Comparison of ENCODE assay signal across 8 cellular contexts in genomic region chrX:154083134-154083517, GRCh38. TPM values are rescaled to one million over a fixed set of nuclear protein-coding genes. Genes with fewer than 3 reads are reported as not detected.
DNase-seq lines count a peak whose midpoint lies in the region; ATAC-seq and TF ChIP-seq lines count a peak whose summit lies in the region.
"Had no signal": no experiment of that assay in that cellular context is flagged by ENCODE, and none has a peak within 500 bp of the region (broad histone marks: within the 10 kb centered on the region; RNA-seq: fewer than 3 reads in every experiment).

No MANE protein-coding gene starts in this region.

- peak overlapping the region in 7 of 8 donors; percentile 15 to 84 (median 78) for H3K27ac Mint-ChIP-seq in CD8-positive, alpha-beta memory T cell
- peak overlapping the region; percentile 63 for H3K27ac Mint-ChIP-seq in T-helper 17 cell

- H4K20me1 ChIP-seq in fibroblast of lung (ENCODE audit: control insufficient read depth, extremely low read depth, insufficient read depth, low read length), result no peaks in the 10 kb centered on the region

- peak overlapping the region; percentile 38 for H3K4me2 ChIP-seq in fibroblast of lung (ENCODE audit: extremely low read depth, insufficient read depth, low read length)

- no peak for DNase-seq in CD8-positive, alpha-beta memory T cell
- DNase-seq in T-helper 17 cell, result no peak
- DNase-seq in fibroblast of lung (ENCODE audit: low read depth in 2 of 2), result no peak
- DNase-seq in sciatic nerve (ENCODE audit: low spot score), result no peak
- DNase-seq in midbrain (lab: John Stamatoyannopoulos, UW), result no peak
- no peak for DNase-seq in GM10248 (ENCODE audit: extremely low spot score)

- POLR2A ChIA-PET in CD8-positive, alpha-beta memory T cell (lab: Charles Lee), result no interaction called here
- POLR2A ChIA-PET in GM10248 (lab: Yijun Ruan, JAX), result no interaction called here

- peaks cover 0 to 8% of the 10 kb centered on the region in 2 donors for H3K27me3 Mint-ChIP-seq in CD8-positive, alpha-beta memory T cell
- H3K27me3 Mint-ChIP-seq in T-helper 17 cell, result no peaks in the 10 kb centered on the region

- no peak overlapping the region for H3K9ac ChIP-seq in fibroblast of lung (ENCODE audit: insufficient read depth, low read length)

- CTCF ChIA-PET in CD8-positive, alpha-beta memory T cell (lab: Charles Lee), result no interaction called here
- CTCF ChIA-PET in GM10248 (lab: Yijun Ruan, JAX), result interaction anchor here (0.8 kb wide), 1 partner anchor 14 kb away, joined by 3 read pairs; no protein-coding TSS in a partner anchor

- H3K79me2 ChIP-seq in fibroblast of lung (ENCODE audit: control insufficient read depth, insufficient read depth, low read length), result peaks cover 47% of the 10 kb centered on the region

- H2AFZ ChIP-seq in fibroblast of lung (ENCODE audit: low read length), result no peak overlapping the region

- no peaks in the 10 kb centered on the region for H3K9me3 ChIP-seq in CD8-positive, alpha-beta memory T cell (ENCODE audit: low read length)
- H3K9me3 ChIP-seq in T-helper 17 cell (ENCODE audit: control insufficient read depth, low read length, poor library complexity, severe bottlenecking) (no peaks in the 10 kb centered on the region), fibroblast of lung (ENCODE audit: control insufficient read depth, insufficient read depth, low read depth, low read length) (no peaks in the 10 kb centered on the region)
- H3K9me3 ChIP-seq: breast epithelium had no signal

- H3K4me1 ChIP-seq in CD8-positive, alpha-beta memory T cell (ENCODE audit: insufficient read depth, low read length), result peaks cover 25% of the 10 kb centered on the region
- peaks cover 9% of the 10 kb centered on the region for H3K4me1 ChIP-seq in fibroblast of lung (ENCODE audit: control insufficient read depth, extremely low read depth, insufficient read depth, low read length)
- H3K4me1 ChIP-seq: breast epithelium had no signal

- H3K4me1 Mint-ChIP-seq in CD8-positive, alpha-beta memory T cell, result peaks cover 42 to 55% (median 51%) of the 10 kb centered on the region in 3 donors
- peaks cover 27% of the 10 kb centered on the region for H3K4me1 Mint-ChIP-seq in T-helper 17 cell

- H3K27me3 ChIP-seq in CD8-positive, alpha-beta memory T cell (ENCODE audit: insufficient read depth, low read length, poor library complexity, severe bottlenecking), result no peaks in the 10 kb centered on the region
- no peaks in the 10 kb centered on the region for H3K27me3 ChIP-seq in fibroblast of lung (ENCODE audit: control insufficient read depth, insufficient read depth, low read length)

- intact Hi-C loops in sciatic nerve (cut with DNase I), result no loop called here

- ATAC-seq in T-helper 17 cell, result peak; percentile 52
- ATAC-seq in sciatic nerve, result peak; percentile 27
- ATAC-seq in HG02571 (IDR thresholded peaks at IDR 0.05; ENCODE audit: unreplicated experiment), result no peak

- H3K9me3 Mint-ChIP-seq in CD8-positive, alpha-beta memory T cell, result no peaks in the 10 kb centered on the region

- peaks cover 0 to 44% (median 5%) of the 10 kb centered on the region in 3 donors for H3K36me3 Mint-ChIP-seq in CD8-positive, alpha-beta memory T cell
- no peaks in the 10 kb centered on the region for H3K36me3 Mint-ChIP-seq in T-helper 17 cell (ENCODE audit: low read depth)

- no peak overlapping the region for H3K27ac ChIP-seq in CD8-positive, alpha-beta memory T cell (ENCODE audit: low read depth, low read length)
- no peak overlapping the region for H3K27ac ChIP-seq in fibroblast of lung (ENCODE audit: insufficient read depth, low read length)

- H3K36me3 ChIP-seq in CD8-positive, alpha-beta memory T cell (ENCODE audit: insufficient read depth, low read length), result no peaks in the 10 kb centered on the region
- no peaks in the 10 kb centered on the region for H3K36me3 ChIP-seq in fibroblast of lung (ENCODE audit: control insufficient read depth, insufficient read depth, low read length)
- H3K36me3 ChIP-seq: breast epithelium had no signal

- H3K4me3 ChIP-seq in CD8-positive, alpha-beta memory T cell (ENCODE audit: low read length), result no peak overlapping the region
- H3K4me3 ChIP-seq in fibroblast of lung (replicated peaks in 1 of 4; ENCODE audit: control extremely low read depth in 1 of 4, insufficient read depth in 1 of 4, low read depth in 3 of 4, low read length in 4 of 4), result no peak overlapping the region
- H3K4me3 ChIP-seq: breast epithelium had no signal

- peak overlapping the region in 6 of 7 donors; percentile 3 to 79 (median 48) for H3K4me3 Mint-ChIP-seq in CD8-positive, alpha-beta memory T cell
- no peak overlapping the region for H3K4me3 Mint-ChIP-seq in T-helper 17 cell

- TF ChIP-seq CTCF in fibroblast of lung (conservative IDR thresholded peaks at IDR 0.05 in 1 of 2, IDR thresholded peaks at IDR 0.05 in 1 of 2; ENCODE audit: low read depth in 1 of 2, low read length in 2 of 2), result no peak
- no peak for TF ChIP-seq CTCF in GM10248 (IDR thresholded peaks at IDR 0.05; ENCODE audit: control extremely low read depth, extremely low read depth, low read depth, missing control alignments)

RNA-seq across cellular contexts. Expression of gene MECP2, which starts 14.4 kb away (rescaled TPM):
- total RNA-seq in CD8-positive, alpha-beta memory T cell, result 100 to 1,000 TPM in 1 of 2 experiments, 10 to 100 TPM in 1; 49.5 to 120 TPM
- 24.3 TPM for polyA plus RNA-seq in CD8-positive, alpha-beta memory T cell
- total RNA-seq in T-helper 17 cell (100 to 1,000 TPM; 148 to 160 TPM), fibroblast of lung (15.4 and 24.9 TPM in 2 replicates), sciatic nerve (85.6 TPM)
- 11.5 and 11.6 TPM in 2 replicates for polyA plus RNA-seq in fibroblast of lung
- polyA plus RNA-seq in fibroblast of lung (2012), result 14.6 and 17.5 TPM in 2 replicates
- polyA minus RNA-seq in fibroblast of lung (ENCODE audit: low replicate concordance), result 18.5 and 20.7 TPM in 2 replicates
